ENCODE assay signal across 1 cellular context in genomic region chr10:127292888-127293287, GRCh38.
TF ChIP-seq lines count a peak whose summit lies in the region.

No MANE protein-coding gene starts in this region.

TF ChIP-seq in SK-N-SH, 30 proteins besides CTCF, POLR2A, EP300 and RAD21:
- TF ChIP-seq REST (IDR thresholded peaks at IDR 0.05; ENCODE audit: low read depth, low read length), result no peak
- TF ChIP-seq, protein P1, sequence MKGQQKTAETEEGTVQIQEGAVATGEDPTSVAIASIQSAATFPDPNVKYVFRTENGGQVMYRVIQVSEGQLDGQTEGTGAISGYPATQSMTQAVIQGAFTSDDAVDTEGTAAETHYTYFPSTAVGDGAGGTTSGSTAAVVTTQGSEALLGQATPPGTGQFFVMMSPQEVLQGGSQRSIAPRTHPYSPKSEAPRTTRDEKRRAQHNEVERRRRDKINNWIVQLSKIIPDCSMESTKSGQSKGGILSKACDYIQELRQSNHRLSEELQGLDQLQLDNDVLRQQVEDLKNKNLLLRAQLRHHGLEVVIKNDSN (IDR thresholded peaks at IDR 0.05; ENCODE audit: borderline replicate concordance, low read depth), result no peak
- TF ChIP-seq JUND (IDR thresholded peaks at IDR 0.05), result no peak
- TF ChIP-seq SMC3 (IDR thresholded peaks at IDR 0.05; ENCODE audit: low read depth, low read length), result no peak
- TF ChIP-seq FOSL2 (IDR thresholded peaks at IDR 0.05; ENCODE audit: borderline replicate concordance, low read depth), result no peak
- no peak for TF ChIP-seq FOXM1 (IDR thresholded peaks at IDR 0.05; ENCODE audit: low read depth)
- TF ChIP-seq ZBTB33 (IDR thresholded peaks at IDR 0.05; ENCODE audit: borderline replicate concordance, low read depth), result no peak
- no peak for TF ChIP-seq GABPA (IDR thresholded peaks at IDR 0.05; ENCODE audit: low read depth)
- TF ChIP-seq RFX5 (IDR thresholded peaks at IDR 0.05; ENCODE audit: low read length), result no peak
- TF ChIP-seq, protein P2, sequence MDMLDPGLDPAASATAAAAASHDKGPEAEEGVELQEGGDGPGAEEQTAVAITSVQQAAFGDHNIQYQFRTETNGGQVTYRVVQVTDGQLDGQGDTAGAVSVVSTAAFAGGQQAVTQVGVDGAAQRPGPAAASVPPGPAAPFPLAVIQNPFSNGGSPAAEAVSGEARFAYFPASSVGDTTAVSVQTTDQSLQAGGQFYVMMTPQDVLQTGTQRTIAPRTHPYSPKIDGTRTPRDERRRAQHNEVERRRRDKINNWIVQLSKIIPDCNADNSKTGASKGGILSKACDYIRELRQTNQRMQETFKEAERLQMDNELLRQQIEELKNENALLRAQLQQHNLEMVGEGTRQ (IDR thresholded peaks at IDR 0.05; ENCODE audit: borderline replicate concordance, low read depth, low read length), result no peak
- no peak for TF ChIP-seq RCOR1 (IDR thresholded peaks at IDR 0.05; ENCODE audit: low read length)
- TF ChIP-seq NRF1 (IDR thresholded peaks at IDR 0.05; ENCODE audit: low read depth, low read length), result no peak
- no peak for TF ChIP-seq RXRA (IDR thresholded peaks at IDR 0.05; ENCODE audit: borderline replicate concordance, low read depth)
- no peak for TF ChIP-seq MEF2A (IDR thresholded peaks at IDR 0.05; ENCODE audit: borderline replicate concordance, low read depth)
- TF ChIP-seq MAX (IDR thresholded peaks at IDR 0.05; ENCODE audit: low read depth), result no peak
- no peak for TF ChIP-seq TEAD4 (IDR thresholded peaks at IDR 0.05; ENCODE audit: borderline replicate concordance, insufficient read depth)
TF ChIP-seq in SK-N-SH: peak in this region for 0.
